Comparison of ENCODE assay signal across 4 cellular contexts in genomic region chr20:63462244-63462643, GRCh38. TPM values are rescaled to one million over a fixed set of nuclear protein-coding genes. Genes with fewer than 3 reads are reported as not detected.
"Had no signal": no experiment of that assay in that cellular context is flagged by ENCODE, and none has a peak within 500 bp of the region (broad histone marks: within the 10 kb centered on the region; RNA-seq: fewer than 3 reads in every experiment).

No MANE protein-coding gene starts in this region.

- H3K4me3 Mint-ChIP-seq: GM23338, H9 had no signal

- DNase-seq: H9, HCEC 1CT, IMR-90 had no signal

- H3K4me3 ChIP-seq: GM23338 had no signal

- H3K9me3 Mint-ChIP-seq: GM23338, H9 had no signal

- H3K27ac Mint-ChIP-seq: GM23338 had no signal

- ATAC-seq: GM23338 had no signal

RNA-seq across cellular contexts. Expression of gene KCNQ2, which starts 10.2 kb away (rescaled TPM):
- total RNA-seq: IMR-90 had no signal
